Comparison of ENCODE assay signal across 17 cellular contexts in genomic region chr6:103895136-103895535, GRCh38.
DNase-seq lines count a peak whose midpoint lies in the region; ATAC-seq, FAIRE-seq and TF ChIP-seq lines count a peak whose summit lies in the region.
"Had no signal": no experiment of that assay in that cellular context is flagged by ENCODE, and none has a peak within 500 bp of the region (broad histone marks: within the 10 kb centered on the region; RNA-seq: fewer than 3 reads in every experiment).

No MANE protein-coding gene starts in this region.

- TF ChIP-seq CTCF in GM12878 (IDR thresholded peaks at IDR 0.05 in 2 of 3, conservative IDR thresholded peaks at IDR 0.05 in 1 of 3; ENCODE audit: control insufficient read depth in 2 of 3, extremely low read depth in 1 of 3, insufficient read depth in 1 of 3, low read depth in 3 of 3, low read length in 3 of 3) (no peak), D721Med (IDR thresholded peaks at IDR 0.05; ENCODE audit: insufficient read depth, missing control alignments) (no peak)

- TF ChIP-seq RAD21 in GM12878 (IDR thresholded peaks at IDR 0.05; ENCODE audit: insufficient read depth, low read depth, low read length) = no peak

- H3K4me2 ChIP-seq in GM12878 (ENCODE audit: control insufficient read depth, insufficient read depth) = no peak overlapping the region

- intact Hi-C loops in GM12878 (cut with micrococcal nuclease; ENCODE audit: unreplicated experiment) = no loop called here

- RAD21 ChIA-PET in GM12878 (lab: Charles Lee; ENCODE audit: unreplicated experiment) = no interaction called here

- no peak for FAIRE-seq in GM12891 (lab: Jason Lieb, UNC)
- FAIRE-seq in GM12878 (lab: Jason Lieb, UNC) = no peak
- FAIRE-seq in D721Med (lab: Jason Lieb, UNC) = no peak
- FAIRE-seq: A204.1, G401.6, H1, HTR-8/SVneo had no signal

- SMC1A ChIA-PET in GM12878 (lab: Charles Lee; ENCODE audit: uncharacterized antibody, unreplicated experiment) = no interaction called here

- H3K9me3 ChIP-seq in GM12878 (replicated peaks; ENCODE audit: control insufficient read depth, insufficient read depth, low read length) = no peaks in the 10 kb centered on the region

- H3K27ac ChIP-seq in GM12878 (ENCODE audit: control insufficient read depth, insufficient read depth) = no peak overlapping the region

- no TSS peak for BruUV-seq in GM12878 (replicated peaks; lab: Mats Ljungman, UMichigan)

- ATAC-seq in GM18870 (IDR thresholded peaks at IDR 0.05; ENCODE audit: unreplicated experiment) (peak; percentile 63), HG03378 (IDR thresholded peaks at IDR 0.05; ENCODE audit: unreplicated experiment) (peak; percentile 51), GM12878 (peak; percentile 87), HG03097 (IDR thresholded peaks at IDR 0.05; ENCODE audit: low FRiP score, unreplicated experiment) (no peak), GM18873 (IDR thresholded peaks at IDR 0.05; ENCODE audit: low FRiP score, unreplicated experiment) (no peak)

- 0% methylated on average over 2 of the region's 2 CpGs for WGBS in GM12878 (ENCODE audit: insufficient coverage, insufficient replicate concordance, low lambda C conversion rate, missing lambda C conversion rate)

- POLR2A ChIA-PET in GM12878 (lab: Charles Lee) = no interaction called here

- CTCF ChIA-PET in GM12878 (lab: Yijun Ruan, JAX) = no interaction called here

- H3K36me3 ChIP-seq in GM12878 (ENCODE audit: control insufficient read depth in 2 of 2, insufficient read depth in 2 of 2, low read length in 1 of 2) = no peaks in the 10 kb centered on the region

- H2AFZ ChIP-seq in GM12878 (ENCODE audit: control insufficient read depth, low read depth, low read length) = no peak overlapping the region

- H3K9ac ChIP-seq in GM12878 (ENCODE audit: control insufficient read depth, insufficient read depth, low read length) = no peak overlapping the region

- H3K79me2 ChIP-seq in GM12878 (ENCODE audit: control insufficient read depth, insufficient read depth, low read length) = no peaks in the 10 kb centered on the region

- no peak for DNase-seq in GM12891 (ENCODE audit: insufficient read length, low spot score)
- DNase-seq in GM12878 (ENCODE audit: low read depth, low spot score) = no peak
- DNase-seq in D721Med (ENCODE audit: insufficient read length, low spot score) = no peak
- DNase-seq: C1 segment of cervical spinal cord; Calu3; CD4-positive, alpha-beta T cell; DMS79; HCEC 1CT; HFFc6 had no signal

- TF ChIP-seq EP300 in GM12878 (IDR thresholded peaks at IDR 0.05; ENCODE audit: borderline replicate concordance in 1 of 2, control insufficient read depth in 1 of 2, low read depth in 2 of 2, low read length in 2 of 2) = no peak

- H3K27me3 ChIP-seq in GM12878 (replicated peaks in 1 of 2; ENCODE audit: control insufficient read depth in 2 of 2, insufficient read depth in 2 of 2, low read length in 1 of 2) = no peaks in the 10 kb centered on the region

- no peak overlapping the region for H3K4me3 ChIP-seq in GM12878

- no peaks in the 10 kb centered on the region for H4K20me1 ChIP-seq in GM12878 (ENCODE audit: control insufficient read depth, insufficient read depth)

- in situ Hi-C loops in GM12878 (cut with MboI) = no loop called here

- H3K4me1 ChIP-seq in GM12878 (ENCODE audit: control insufficient read depth, insufficient read depth, low read length) = no peaks in the 10 kb centered on the region

- no peak for TF ChIP-seq POLR2A in GM12891 (IDR thresholded peaks at IDR 0.05; ENCODE audit: low read depth, low read length)
- no peak for TF ChIP-seq POLR2A in GM12878 (IDR thresholded peaks at IDR 0.05; ENCODE audit: low read depth, low read length)

TF ChIP-seq in GM12891, 5 proteins besides CTCF, POLR2A, EP300 and RAD21:
- TF ChIP-seq SPI1 (IDR thresholded peaks at IDR 0.05; ENCODE audit: low read depth, low read length) = peak; percentile 53; the same call in 1 of the 2 replicates
- TF ChIP-seq TAF1 (IDR thresholded peaks at IDR 0.05; ENCODE audit: low read depth, low read length) = no peak

TF ChIP-seq in GM12878, 131 proteins besides CTCF, POLR2A, EP300 and RAD21:
- TF ChIP-seq SPI1 (IDR thresholded peaks at IDR 0.05; ENCODE audit: borderline replicate concordance, insufficient read depth, low read depth, low read length) (0 out of 2 replicates have a peak, but pooled peaks have one; percentile 30), RCOR1 (conservative IDR thresholded peaks at IDR 0.05; ENCODE audit: low read depth, low read length) (no peak)

Comparison
In these comparisons a context has a peak if more than half of its experiments do, and no peak if none do; other contexts are left out.
1. ATAC-seq: peak in GM18870 (single experiment), HG03378 (single experiment) and GM12878 (single experiment); none in HG03097 (single experiment) and GM18873 (single experiment).